23 cellular contexts compared by ENCODE assay signal in genomic region chr22:44642096-44642644, GRCh38.
"Had no signal": no experiment of that assay in that cellular context is flagged by ENCODE, and none has a peak within 500 bp of the region (broad histone marks: within the 10 kb centered on the region; RNA-seq: fewer than 3 reads in every experiment).

No MANE protein-coding gene starts in this region.

- H3K27me3 ChIP-seq: cardiac muscle cell had no signal

- H3K27ac ChIP-seq: brain microvascular endothelial cell, cardiac muscle cell, VCaP had no signal

- DNase-seq: activated CD4-positive, alpha-beta memory T cell treated with anti-CD3 and anti-CD28 coated beads for 36 hours; activated CD4-positive, alpha-beta T cell treated with anti-CD3 and anti-CD28 coated beads, Interleukin-2, amount 10 ng/mL, durations not matched to agents 7 days and 5 days; activated CD4-positive, CD25-positive, alpha-beta regulatory T cell; activated CD8-positive, alpha-beta memory T cell treated with anti-CD3 and anti-CD28 coated beads for 24 hours; activated effector memory CD4-positive, alpha-beta T cell treated with anti-CD3 and anti-CD28 coated beads, Interleukin-2, amount 50 U/mL, for 16 hours; activated naive CD4-positive, alpha-beta T cell treated with anti-CD3 and anti-CD28 coated beads for 36 hours; activated naive CD8-positive, alpha-beta T cell treated with anti-CD3 and anti-CD28 coated beads for 36 hours; activated T-cell treated with anti-CD3 and anti-CD28 coated beads, Interleukin-2, amount 50 U/mL, for 4 hours; brain microvascular endothelial cell; Kasumi-1; KBM-7; NCI-H1105 treated with DMSO at 0.1 percent for 48 hours; NCI-H1436 treated with DMSO at 0.1 percent for 48 hours; NCI-H187; NCI-H2081 treated with DMSO at 0.1 percent for 48 hours; NCI-H2171; NCI-H2227 treated with DMSO at 0.1 percent for 48 hours; NCI-H69; SIG-M5; T-helper 2 cell; T1000 had no signal

- H3K27ac Mint-ChIP-seq: activated CD4-positive, alpha-beta memory T cell treated with anti-CD3 and anti-CD28 coated beads for 36 hours; activated CD4-positive, alpha-beta T cell treated with anti-CD3 and anti-CD28 coated beads, Interleukin-2, amount 10 ng/mL, durations not matched to agents 7 days and 5 days; activated naive CD4-positive, alpha-beta T cell treated with anti-CD3 and anti-CD28 coated beads for 36 hours; activated naive CD8-positive, alpha-beta T cell treated with anti-CD3 and anti-CD28 coated beads for 36 hours had no signal

- H3K9me3 Mint-ChIP-seq: activated CD4-positive, alpha-beta memory T cell treated with anti-CD3 and anti-CD28 coated beads for 36 hours; activated CD4-positive, alpha-beta T cell treated with anti-CD3 and anti-CD28 coated beads, Interleukin-2, amount 10 ng/mL, durations not matched to agents 7 days and 5 days; activated naive CD4-positive, alpha-beta T cell treated with anti-CD3 and anti-CD28 coated beads for 36 hours; activated naive CD8-positive, alpha-beta T cell treated with anti-CD3 and anti-CD28 coated beads for 36 hours; activated T-cell treated with anti-CD3 and anti-CD28 coated beads, Interleukin-2, amount 50 U/mL, for 4 hours had no signal

- H3K27me3 Mint-ChIP-seq: activated naive CD8-positive, alpha-beta T cell treated with anti-CD3 and anti-CD28 coated beads for 36 hours had no signal

- H3K4me3 ChIP-seq: cardiac muscle cell had no signal

- H3K4me3 Mint-ChIP-seq: activated CD4-positive, alpha-beta memory T cell treated with anti-CD3 and anti-CD28 coated beads for 36 hours; activated CD4-positive, alpha-beta T cell treated with anti-CD3 and anti-CD28 coated beads, Interleukin-2, amount 10 ng/mL, durations not matched to agents 7 days and 5 days; activated naive CD4-positive, alpha-beta T cell treated with anti-CD3 and anti-CD28 coated beads for 36 hours; activated naive CD8-positive, alpha-beta T cell treated with anti-CD3 and anti-CD28 coated beads for 36 hours; activated T-cell treated with anti-CD3 and anti-CD28 coated beads, Interleukin-2, amount 50 U/mL, for 4 hours had no signal

- H3K4me1 Mint-ChIP-seq: activated CD4-positive, alpha-beta T cell treated with anti-CD3 and anti-CD28 coated beads, Interleukin-2, amount 10 ng/mL, durations not matched to agents 7 days and 5 days; activated naive CD8-positive, alpha-beta T cell treated with anti-CD3 and anti-CD28 coated beads for 36 hours had no signal

- ATAC-seq: activated T-cell treated with anti-CD3 and anti-CD28 coated beads, Interleukin-2, amount 50 U/mL, for 4 hours had no signal

- H3K36me3 ChIP-seq: brain microvascular endothelial cell, cardiac muscle cell had no signal

- H3K36me3 Mint-ChIP-seq: activated CD4-positive, alpha-beta memory T cell treated with anti-CD3 and anti-CD28 coated beads for 36 hours; activated naive CD8-positive, alpha-beta T cell treated with anti-CD3 and anti-CD28 coated beads for 36 hours had no signal
